In the genomic region with DNA sequence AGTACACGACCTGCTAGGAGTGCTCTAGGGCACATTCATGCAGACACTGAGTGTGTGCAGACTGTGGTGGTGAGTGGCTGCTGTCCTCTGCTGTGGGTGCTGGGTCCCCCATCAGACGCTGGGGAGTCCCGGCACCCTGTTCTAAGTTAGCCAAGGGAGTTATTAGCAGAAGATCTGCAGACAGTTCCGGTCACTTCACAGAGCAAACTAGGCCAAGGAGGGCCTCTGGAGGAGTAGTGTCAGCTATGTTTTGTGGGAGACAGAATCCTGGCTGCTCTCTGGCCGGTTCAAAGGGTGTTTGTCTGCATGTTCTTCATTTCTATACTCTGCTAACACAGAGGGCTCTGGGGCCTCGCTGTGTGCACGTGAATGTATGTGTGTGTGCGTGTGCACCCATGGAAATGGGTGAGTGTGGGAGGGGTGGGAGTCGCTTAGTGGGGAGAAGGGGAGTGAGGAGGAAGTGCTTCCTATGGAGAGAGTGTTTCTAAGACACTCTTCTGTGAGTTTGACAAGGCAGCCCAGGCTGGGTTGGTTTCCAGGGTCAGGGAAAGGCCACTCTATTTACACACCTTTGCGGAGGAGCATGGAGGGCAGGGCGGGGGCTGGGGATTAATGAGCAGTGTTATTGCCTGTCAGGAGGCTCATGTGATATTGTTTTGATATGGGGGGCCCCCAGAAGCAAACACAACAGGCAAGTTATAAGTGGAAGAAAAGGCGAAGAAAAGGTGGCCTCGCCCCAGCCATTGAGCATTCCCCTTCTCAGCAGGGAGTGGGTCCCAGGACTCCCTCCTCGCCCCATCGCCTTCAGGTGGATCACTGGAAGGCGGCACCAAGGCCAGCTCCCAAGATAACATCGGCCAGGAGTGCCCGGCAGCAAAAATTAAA, we compare ENCODE assay signal across 24 cellular contexts.
DNase-seq lines count a peak whose midpoint lies in the region; ATAC-seq and TF ChIP-seq lines count a peak whose summit lies in the region.
"Had no signal": no experiment of that assay in that cellular context is flagged by ENCODE, and none has a peak within 500 bp of the region (broad histone marks: within the 10 kb centered on the region; RNA-seq: fewer than 3 reads in every experiment).

No MANE protein-coding gene starts in this region.

- H3K4me3 Mint-ChIP-seq in CD14-positive monocyte (no peak overlapping the region), Calu3 (ENCODE audit: low read depth, unreplicated experiment) (no peak overlapping the region), T-helper 17 cell (no peak overlapping the region), mesothelial cell of epicardium (no peak overlapping the region)
- H3K4me3 Mint-ChIP-seq: CD8-positive, alpha-beta T cell; effector memory CD8-positive, alpha-beta T cell; stimulated activated naive CD8-positive, alpha-beta T cell treated with anti-CD3 and anti-CD28 coated beads, Interleukin-15, amount 100 ng/mL, for 72 hours had no signal

- TF ChIP-seq CTCF in CD14-positive monocyte (IDR thresholded peaks at IDR 0.05) (no peak), Calu3 (IDR thresholded peaks at IDR 0.05; ENCODE audit: unreplicated experiment) (no peak), mesothelial cell of epicardium (IDR thresholded peaks at IDR 0.05; ENCODE audit: unreplicated experiment) (no peak)

- intact Hi-C loops in CD14-positive monocyte (cut with micrococcal nuclease) (no loop called here), Calu3 (cut with micrococcal nuclease; ENCODE audit: unreplicated experiment) (loop anchor here (5.0 kb wide), 1 partner anchor 83 kb away; no protein-coding TSS in a partner anchor)

- no peak for ATAC-seq in T-helper 17 cell
- ATAC-seq in HG03442 (IDR thresholded peaks at IDR 0.05; ENCODE audit: unreplicated experiment): no peak
- ATAC-seq: CD8-positive, alpha-beta T cell; effector memory CD8-positive, alpha-beta T cell; stimulated activated naive CD8-positive, alpha-beta T cell treated with anti-CD3 and anti-CD28 coated beads, Interleukin-15, amount 100 ng/mL, for 72 hours had no signal

- H3K4me1 Mint-ChIP-seq in CD14-positive monocyte (no peaks in the 10 kb centered on the region), Calu3 (ENCODE audit: low read depth, unreplicated experiment) (no peaks in the 10 kb centered on the region), T-helper 17 cell (peaks cover 7% of the 10 kb centered on the region), mesothelial cell of epicardium (peaks cover 32% of the 10 kb centered on the region)

- H3K9me3 Mint-ChIP-seq in CD14-positive monocyte (peaks cover 0 to 3% (median 0%) of the 10 kb centered on the region in 7 donors), Calu3 (ENCODE audit: low read depth, unreplicated experiment) (no peaks in the 10 kb centered on the region), mesothelial cell of epicardium (no peaks in the 10 kb centered on the region)
- H3K9me3 Mint-ChIP-seq: CD8-positive, alpha-beta T cell; effector memory CD8-positive, alpha-beta T cell; stimulated activated naive CD8-positive, alpha-beta T cell treated with anti-CD3 and anti-CD28 coated beads, Interleukin-15, amount 100 ng/mL, for 72 hours had no signal

- H3K36me3 Mint-ChIP-seq in CD14-positive monocyte (peaks cover 57 to 75% of the 10 kb centered on the region in 2 donors), Calu3 (ENCODE audit: insufficient read depth, unreplicated experiment) (peaks cover 33% of the 10 kb centered on the region), T-helper 17 cell (ENCODE audit: low read depth) (peaks cover 3% of the 10 kb centered on the region), mesothelial cell of epicardium (no peaks in the 10 kb centered on the region)

- DNase-seq in CD14-positive monocyte (ENCODE audit: low spot score) (no peak), Calu3 (no peak), T-helper 17 cell (no peak), mesothelial cell of epicardium (ENCODE audit: low spot score in 2 of 2, unreplicated experiment in 2 of 2) (no peak), islet precursor cell (no peak), OCI-M2 (lab: John Stamatoyannopoulos, UW; ENCODE audit: unreplicated experiment) (no peak)
- DNase-seq: activated CD8-positive, alpha-beta memory T cell treated with anti-CD3 and anti-CD28 coated beads for 24 hours; activated naive CD4-positive, alpha-beta T cell treated with anti-CD3 and anti-CD28 coated beads, Interleukin-2, amount 50 U/mL, for 16 hours; activated T-cell treated with anti-CD3 and anti-CD28 coated beads, Interleukin-2, amount 50 U/mL, for 1 hour; anterior cingulate cortex; CD8-positive, alpha-beta T cell; DMS153; effector memory CD8-positive, alpha-beta T cell; GDM1; lower lobe of right lung; NCI-H1048; NCI-H2029 treated with DMSO at 0.1 percent for 48 hours; NCI-H226; NCI-H774; stimulated activated CD4-positive, alpha-beta T cell treated with anti-CD3 and anti-CD28 coated beads, Interleukin-15, amount 100 ng/mL, for 24 hours; stimulated activated naive CD8-positive, alpha-beta T cell treated with anti-CD3 and anti-CD28 coated beads, Interleukin-15, amount 100 ng/mL, for 72 hours; thyroid gland had no signal

- peaks cover 0 to 1% (median 0%) of the 10 kb centered on the region in 3 donors for H3K27me3 Mint-ChIP-seq in CD14-positive monocyte (ENCODE audit: low read depth in 3 of 3)
- no peaks in the 10 kb centered on the region for H3K27me3 Mint-ChIP-seq in Calu3 (ENCODE audit: unreplicated experiment)
- H3K27me3 Mint-ChIP-seq in T-helper 17 cell: no peaks in the 10 kb centered on the region
- H3K27me3 Mint-ChIP-seq in mesothelial cell of epicardium (ENCODE audit: low read depth): no peaks in the 10 kb centered on the region
- H3K27me3 Mint-ChIP-seq: effector memory CD8-positive, alpha-beta T cell; stimulated activated naive CD8-positive, alpha-beta T cell treated with anti-CD3 and anti-CD28 coated beads, Interleukin-15, amount 100 ng/mL, for 72 hours had no signal

- BruUV-seq in Calu3 (replicated peaks; lab: Mats Ljungman, UMichigan): TSS peak; percentile 10

- H3K9me3 ChIP-seq in T-helper 17 cell (ENCODE audit: control insufficient read depth, low read length, poor library complexity, severe bottlenecking): no peaks in the 10 kb centered on the region
- H3K9me3 ChIP-seq: lower lobe of right lung, prostate gland, thyroid gland had no signal

- H3K27ac Mint-ChIP-seq in CD14-positive monocyte (peak overlapping the region in 6 of 7 donors; percentile 21 to 80 (median 44)), Calu3 (ENCODE audit: unreplicated experiment) (no peak overlapping the region), T-helper 17 cell (peak overlapping the region; percentile 27), mesothelial cell of epicardium (peak overlapping the region; percentile 75)
- H3K27ac Mint-ChIP-seq: CD8-positive, alpha-beta T cell; effector memory CD8-positive, alpha-beta T cell had no signal

- CTCF ChIA-PET in Calu3 (lab: Charles Lee): no interaction called here
